ENCODE assay signal across 10 cellular contexts in the genomic region with DNA sequence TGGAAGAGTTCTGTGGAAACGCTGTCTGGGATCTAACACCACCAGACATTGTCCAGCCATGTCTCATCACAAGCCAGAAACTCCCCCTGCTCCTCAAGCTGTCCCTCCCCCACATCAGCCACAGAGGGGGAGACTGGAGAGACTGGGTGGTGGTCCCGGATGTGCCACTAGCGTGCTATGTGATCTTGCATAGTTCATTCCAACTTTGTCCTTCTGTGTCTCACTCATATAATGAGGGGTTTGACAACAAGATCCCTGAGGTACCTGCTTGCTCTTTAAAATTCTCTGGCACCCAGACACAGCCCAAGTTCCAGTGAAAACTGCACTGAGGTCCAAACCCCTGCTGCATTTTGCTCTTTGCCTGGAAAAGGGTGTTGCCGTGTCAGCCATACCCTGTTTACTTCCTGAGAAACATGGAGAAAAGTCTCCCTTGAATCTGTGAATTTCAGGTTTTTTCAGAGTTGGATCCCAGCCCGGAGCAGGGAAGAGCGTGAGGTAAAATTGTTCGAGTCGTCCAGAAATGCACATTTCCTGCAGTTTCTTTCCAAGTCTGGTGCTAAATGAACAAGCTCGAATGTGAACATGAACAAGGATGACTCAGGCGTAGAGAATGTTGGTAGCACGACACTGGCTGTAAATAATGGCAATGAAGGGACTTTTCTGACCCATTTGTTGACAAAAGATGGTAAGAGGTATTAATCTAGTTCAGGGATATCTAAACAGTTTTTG.
DNase-seq lines count a peak whose midpoint lies in the region; ATAC-seq and TF ChIP-seq lines count a peak whose summit lies in the region.
"Had no signal": no experiment of that assay in that cellular context is flagged by ENCODE, and none has a peak within 500 bp of the region (broad histone marks: within the 10 kb centered on the region; RNA-seq: fewer than 3 reads in every experiment).

No MANE protein-coding gene starts in this region.

- intact Hi-C loops in natural killer cell (cut with micrococcal nuclease), result no loop called here

- no peak overlapping the region for H3K27ac Mint-ChIP-seq in endodermal cell
- H3K27ac Mint-ChIP-seq in natural killer cell, result no peak overlapping the region

- H3K27me3 Mint-ChIP-seq in endodermal cell (ENCODE audit: insufficient read depth) (no peaks in the 10 kb centered on the region), natural killer cell (ENCODE audit: low read depth in 2 of 2) (peaks cover 0 to 18% of the 10 kb centered on the region in 2 donors)

- H3K9me3 ChIP-seq in endodermal cell (ENCODE audit: control insufficient read depth, low read length) (no peaks in the 10 kb centered on the region), muscle layer of duodenum (ENCODE audit: control insufficient read depth in 1 of 2, low read length in 2 of 2) (no peaks in the 10 kb centered on the region)

- no peak overlapping the region for H3K9ac ChIP-seq in endodermal cell (ENCODE audit: extremely low read depth, low read length, poor library complexity, severe bottlenecking)

- H3K36me3 Mint-ChIP-seq in endodermal cell (ENCODE audit: low read depth) (no peaks in the 10 kb centered on the region), natural killer cell (no peaks in the 10 kb centered on the region)

- H3K36me3 ChIP-seq in endodermal cell (ENCODE audit: control insufficient read depth, insufficient read depth, low read length) (no peaks in the 10 kb centered on the region), muscle layer of duodenum (ENCODE audit: control insufficient read depth in 1 of 2, insufficient read depth in 2 of 2, low read length in 2 of 2) (no peaks in the 10 kb centered on the region)

- H3K4me1 ChIP-seq in endodermal cell (ENCODE audit: control insufficient read depth, insufficient read depth, low read length) (peaks cover 4% of the 10 kb centered on the region), muscle layer of duodenum (ENCODE audit: control insufficient read depth in 1 of 2, insufficient read depth in 2 of 2, low read length in 2 of 2) (peaks cover 7 to 23% of the 10 kb centered on the region in 2 donors)

- TF ChIP-seq CTCF in endodermal cell (conservative IDR thresholded peaks at IDR 0.05), result no peak
- TF ChIP-seq CTCF in natural killer cell (IDR thresholded peaks at IDR 0.05), result no peak

- H3K27me3 ChIP-seq in endodermal cell (ENCODE audit: control insufficient read depth, insufficient read depth, low read length, poor library complexity, severe bottlenecking), result no peaks in the 10 kb centered on the region
- H3K27me3 ChIP-seq in muscle layer of duodenum (ENCODE audit: low read depth, low read length), result no peaks in the 10 kb centered on the region

- WGBS in endodermal cell (ENCODE audit: insufficient coverage in 1 of 2, insufficient read length in 1 of 2), 2 experiments, result 83 to 87% methylated on average over 8 to 10 of the region's 11 CpGs

- no peak for ATAC-seq in natural killer cell
- ATAC-seq in GM19328 (IDR thresholded peaks at IDR 0.05; ENCODE audit: unreplicated experiment), result no peak

- peak overlapping the region; percentile 26 for H3K27ac ChIP-seq in endodermal cell (ENCODE audit: low read depth, low read length)
- H3K27ac ChIP-seq in muscle layer of duodenum (ENCODE audit: low read length), result peak overlapping the region; percentile 9

- no peak overlapping the region for H3K4me3 ChIP-seq in endodermal cell (ENCODE audit: low read length)
- H3K4me3 ChIP-seq in muscle layer of duodenum (ENCODE audit: low read depth in 1 of 2, low read length in 2 of 2), result peak overlapping the region; percentile 12 to 34

- H3K9me3 Mint-ChIP-seq in endodermal cell, result no peaks in the 10 kb centered on the region
- no peaks in the 10 kb centered on the region for H3K9me3 Mint-ChIP-seq in natural killer cell

- H3K4me1 Mint-ChIP-seq in endodermal cell, result peaks cover 13% of the 10 kb centered on the region
- H3K4me1 Mint-ChIP-seq in natural killer cell, result no peaks in the 10 kb centered on the region

- DNase-seq in A172 (ENCODE audit: low spot score) (peak; percentile 89), LoVo (ENCODE audit: low spot score) (peak; percentile 68), endodermal cell (no peak), natural killer cell (no peak), GF-D8 (lab: John Stamatoyannopoulos, UW) (no peak), D341Med (ENCODE audit: low spot score) (no peak)
- DNase-seq: effector CD4-positive, alpha-beta T cell; SIG-M5 had no signal

- H3K4me3 Mint-ChIP-seq in endodermal cell (no peak overlapping the region), natural killer cell (no peak overlapping the region)

Comparison
In these comparisons a context has a peak if more than half of its experiments do, and no peak if none do; other contexts are left out.
1. DNase-seq: peak in A172 (single experiment) and LoVo (single experiment); none in endodermal cell (single experiment), natural killer cell (single experiment), GF-D8 (single experiment) and D341Med (single experiment).